8 cellular contexts compared by ENCODE assay signal in the genomic region with DNA sequence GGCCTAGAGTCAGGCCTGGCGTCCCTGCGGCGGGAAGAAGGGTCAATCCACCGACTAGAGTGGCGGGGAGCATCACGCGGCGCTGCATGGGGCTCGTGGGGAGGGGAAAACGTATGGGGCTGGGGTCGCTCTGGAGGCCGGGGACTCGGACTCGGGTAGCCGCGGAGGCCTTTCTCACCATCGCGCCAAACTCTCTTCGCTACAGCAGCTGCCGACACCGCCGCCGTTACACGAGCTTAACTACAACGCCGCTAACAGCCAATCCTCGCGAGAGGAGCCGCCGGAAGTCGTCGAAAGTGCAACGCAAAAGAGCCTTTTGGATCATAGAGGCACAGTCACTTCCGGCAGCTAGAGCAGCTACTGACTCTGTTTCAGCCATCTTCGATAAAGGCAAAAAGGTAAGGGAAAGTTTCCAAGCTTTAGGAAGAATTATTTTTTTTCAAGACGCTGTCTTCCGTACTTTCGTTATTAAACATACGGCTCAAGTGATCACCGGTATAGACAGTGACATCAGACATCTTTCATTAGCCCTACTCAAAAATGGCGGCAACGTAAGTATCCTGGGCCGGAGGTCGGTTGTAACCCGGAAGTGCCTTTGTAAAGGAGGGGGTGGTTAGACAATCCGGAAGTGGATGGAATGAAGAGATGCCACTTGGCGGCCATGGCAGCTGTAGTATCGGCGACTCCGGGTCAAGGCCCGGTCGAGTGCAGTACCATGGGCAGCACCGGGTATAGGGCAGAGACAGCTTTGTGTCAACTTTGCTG. TPM values are rescaled to one million over a fixed set of nuclear protein-coding genes. Genes with fewer than 3 reads are reported as not detected.
DNase-seq lines count a peak whose midpoint lies in the region; ATAC-seq, FAIRE-seq and TF ChIP-seq lines count a peak whose summit lies in the region.

A gene (minus strand): TSS at position 247 of the 765 bp plus-strand sequence. CDS start 66 bp downstream, at position 181.
A gene with protein sequence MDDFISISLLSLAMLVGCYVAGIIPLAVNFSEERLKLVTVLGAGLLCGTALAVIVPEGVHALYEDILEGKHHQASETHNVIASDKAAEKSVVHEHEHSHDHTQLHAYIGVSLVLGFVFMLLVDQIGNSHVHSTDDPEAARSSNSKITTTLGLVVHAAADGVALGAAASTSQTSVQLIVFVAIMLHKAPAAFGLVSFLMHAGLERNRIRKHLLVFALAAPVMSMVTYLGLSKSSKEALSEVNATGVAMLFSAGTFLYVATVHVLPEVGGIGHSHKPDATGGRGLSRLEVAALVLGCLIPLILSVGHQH (plus strand): TSS at position 640 of the 765 bp plus-strand sequence. CDS start 678 bp downstream, outside the sequence.

- FAIRE-seq in GM12892 (lab: Jason Lieb, UNC): peak; percentile 98

- no peaks in the 10 kb centered on the region for H3K27me3 Mint-ChIP-seq in type B pancreatic cell

- peak within 1 kb of the TSS; percentile 80 to 90 (median 85) for H3K4me3 ChIP-seq in adrenal gland
- H3K4me3 ChIP-seq in heart left ventricle: peak within 1 kb of the TSS; percentile 52 to 95 (median 80)

- H3K4me1 ChIP-seq in adrenal gland (replicated peaks in 1 of 2) (peaks cover 30 to 55% of the 10 kb centered on the region in 2 donors), heart left ventricle (peaks cover 10 to 63% (median 45%) of the 10 kb centered on the region in 12 donors)

- TF ChIP-seq POLR2A in GM12892 (IDR thresholded peaks at IDR 0.05; ENCODE audit: low read depth, low read length): peak; percentile 93
- peak; percentile 55 to 71 for TF ChIP-seq POLR2A in adrenal gland (IDR thresholded peaks at IDR 0.05)
- peak in 1 of 2 donors; percentile 41 for TF ChIP-seq POLR2A in heart left ventricle (IDR thresholded peaks at IDR 0.05)

- H3K4me3 Mint-ChIP-seq in type B pancreatic cell: peak within 1 kb of the TSS; percentile 99

- peaks cover 18% of the 10 kb centered on the region for H3K36me3 Mint-ChIP-seq in type B pancreatic cell

- no peaks in the 10 kb centered on the region for H3K9me3 Mint-ChIP-seq in type B pancreatic cell

- ATAC-seq in HG02852 (IDR thresholded peaks at IDR 0.05; ENCODE audit: unreplicated experiment) (peak; percentile 90), heart left ventricle (peak; percentile 97 to 98 (median 98))

- peak within 1 kb of the TSS; percentile 100 for H3K27ac Mint-ChIP-seq in type B pancreatic cell

- 0 to 1% (median 0%) methylated on average over 24 to 53 of the region's 53 CpGs for WGBS in adrenal gland, 4 donors
- 0 to 1% (median 0%) methylated on average over 42 to 53 of the region's 53 CpGs for WGBS in heart left ventricle, 4 donors

- peaks cover 0 to 29% of the 10 kb centered on the region in 2 donors for H3K36me3 ChIP-seq in adrenal gland (replicated peaks in 1 of 2)
- peaks cover 0 to 33% (median 31%) of the 10 kb centered on the region in 9 donors for H3K36me3 ChIP-seq in heart left ventricle

- H3K27me3 ChIP-seq in adrenal gland (no peaks in the 10 kb centered on the region), heart left ventricle (no peaks in the 10 kb centered on the region)

- H3K9me3 ChIP-seq in adrenal gland (replicated peaks in 1 of 3) (no peaks in the 10 kb centered on the region), heart left ventricle (no peaks in the 10 kb centered on the region)

- TF ChIP-seq CTCF in adrenal gland (IDR thresholded peaks at IDR 0.05) (peak in 1 of 6 experiments; percentile 1), heart left ventricle (IDR thresholded peaks at IDR 0.05) (peak in 1 of 12 donors; percentile 8), type B pancreatic cell (conservative IDR thresholded peaks at IDR 0.05) (no peak)

- intact Hi-C loops in adrenal gland (cut with DNase I) (loop anchor here in 1 of 2 donors (5.0 kb wide), 1 partner anchor 59 kb away; no protein-coding TSS in a partner anchor), heart left ventricle (cut with DNase I) (loop anchor here in 3 of 10 donors (2.0 to 10.0 kb wide), 3 partner anchors 64 to 263 kb away; no protein-coding TSS in a partner anchor)

- peak; percentile 73 for DNase-seq in GM12892 (ENCODE audit: insufficient read length)
- DNase-seq in NCI-H146 (lab: John Stamatoyannopoulos, UW): peak; percentile 92
- DNase-seq in T-helper 1 cell: peak; percentile 88 to 97 (median 92)
- peak; percentile 95 to 99 (median 97) for DNase-seq in adrenal gland
- DNase-seq in heart left ventricle: peak; percentile 96 to 97 (median 97)
- peak; percentile 99 for DNase-seq in pons (ENCODE audit: low spot score)
- peak; percentile 92 for DNase-seq in type B pancreatic cell (ENCODE audit: extremely low spot score, unreplicated experiment)

- H3K27ac ChIP-seq in adrenal gland (peak within 1 kb of the TSS; percentile 85 to 98 (median 90)), heart left ventricle (peak within 1 kb of the TSS; percentile 81 to 97 (median 90))

- peaks cover 39% of the 10 kb centered on the region for H3K4me1 Mint-ChIP-seq in type B pancreatic cell (ENCODE audit: unreplicated experiment)

RNA-seq across cellular contexts. Expression of the first gene that starts in this region (rescaled TPM):
- 427 TPM for polyA plus RNA-seq in GM12892 (2012; ENCODE audit: missing spikeins)
- 100 to 1,000 TPM in 4 of 8 donors, 10 to 100 TPM in 4; 39.6 to 217 (median 110) TPM for total RNA-seq in adrenal gland
- polyA plus RNA-seq in adrenal gland: 100 to 1,000 TPM; 133 to 208 (median 161) TPM
- total RNA-seq in heart left ventricle: 100 to 1,000 TPM in 7 of 9 donors, 10 to 100 TPM in 2; 44.3 to 147 (median 128) TPM
- polyA plus RNA-seq in heart left ventricle: 100 to 1,000 TPM; 111 to 143 TPM
- 238 and 308 TPM in 2 replicates for total RNA-seq in type B pancreatic cell (ENCODE audit: low replicate concordance)

RNA-seq across cellular contexts. Expression of the second gene that starts in this region (rescaled TPM):
- 32.3 TPM for polyA plus RNA-seq in GM12892 (2012; ENCODE audit: missing spikeins)
- total RNA-seq in adrenal gland (10 to 100 TPM; 67.2 to 93.9 (median 73.7) TPM), heart left ventricle (10 to 100 TPM; 16.9 to 37.5 (median 25.5) TPM), type B pancreatic cell (ENCODE audit: low replicate concordance) (60.9 and 74.8 TPM in 2 replicates)
- polyA plus RNA-seq in adrenal gland (10 to 100 TPM; 17.7 to 58.5 (median 23.8) TPM), heart left ventricle (10 to 100 TPM in 1 of 2 donors, 1 to 10 TPM in 1; 7.2 to 26.9 TPM)

Comparison
In these comparisons a context has a peak if more than half of its experiments do, and no peak if none do; other contexts are left out.
1. Peak in every context shown above with its lines: DNase-seq, ATAC-seq, H3K4me3 ChIP-seq and H3K27ac ChIP-seq.